8 cellular contexts compared by ENCODE assay signal in the genomic region with DNA sequence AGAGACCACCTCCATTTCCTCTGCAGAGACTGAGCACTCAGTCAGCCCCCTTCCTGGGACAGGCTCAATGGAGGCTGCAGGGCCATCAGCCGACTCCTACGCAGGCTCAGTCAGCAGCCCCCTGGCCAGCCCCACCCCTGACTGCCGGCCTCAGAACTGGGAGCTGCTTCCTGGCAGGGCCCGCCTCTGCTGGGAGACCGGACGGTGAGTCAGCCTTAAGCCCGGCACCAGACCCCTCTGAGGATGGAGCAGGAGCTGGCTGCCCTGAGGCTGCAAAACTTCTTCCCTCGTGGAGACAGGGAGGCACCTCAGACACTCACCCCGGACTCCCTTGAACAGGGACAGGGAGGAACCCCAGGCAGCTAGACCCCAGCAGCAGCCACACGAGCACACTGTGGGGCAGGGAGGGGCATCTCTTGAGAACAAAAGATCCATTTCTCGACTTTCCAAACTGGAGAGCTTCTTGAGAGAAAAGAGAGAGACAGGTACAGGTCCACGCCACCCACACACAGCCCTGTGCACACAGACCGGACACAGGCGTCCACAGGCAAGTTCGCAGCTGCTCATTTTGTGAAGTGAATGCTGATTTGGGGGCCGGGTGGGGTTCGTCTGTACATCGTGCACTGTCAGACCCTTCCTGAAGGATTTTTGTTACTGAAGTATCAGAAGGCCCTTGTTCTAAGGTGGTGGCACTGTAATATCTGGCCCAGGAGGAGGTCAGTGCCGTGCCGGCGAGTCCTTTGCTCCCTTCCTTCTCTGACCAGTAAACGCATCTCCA. TPM values are rescaled to one million over a fixed set of nuclear protein-coding genes. Genes with fewer than 3 reads are reported as not detected.
DNase-seq lines count a peak whose midpoint lies in the region; ATAC-seq and TF ChIP-seq lines count a peak whose summit lies in the region.

No MANE protein-coding gene starts in this region.

- TF ChIP-seq CTCF in HFF-Myc (IDR thresholded peaks at IDR 0.05; ENCODE audit: low read depth, low read length, missing control alignments): no peak
- TF ChIP-seq CTCF in epithelial cell of proximal tubule (conservative IDR thresholded peaks at IDR 0.05; ENCODE audit: low read depth, low read length): no peak
- peak in 1 of 4 experiments; percentile 2 for TF ChIP-seq CTCF in uterus (IDR thresholded peaks at IDR 0.05)

- ATAC-seq in HG03196 (IDR thresholded peaks at IDR 0.05; ENCODE audit: unreplicated experiment): no peak

- peak in 1 of 2 donors; percentile 32 for TF ChIP-seq POLR2A in uterus (IDR thresholded peaks at IDR 0.05)

- DNase-seq in AG20443 (ENCODE audit: low spot score) (peak; percentile 92), HFF-Myc (ENCODE audit: extremely low read depth, low read depth) (peak; percentile 82), SW480 (ENCODE audit: low spot score) (peak; percentile 90), epithelial cell of proximal tubule (ENCODE audit: low read depth) (peak; percentile 33), uterus (peak; percentile 67 to 75), NCI-H1105 (lab: John Stamatoyannopoulos, UW) (no peak)

- H3K27ac ChIP-seq in uterus: peak overlapping the region; percentile 59 to 80

- H3K36me3 ChIP-seq in mucosa of stomach (ENCODE audit: control insufficient read depth, insufficient read depth, low read length): no peaks in the 10 kb centered on the region
- no peaks in the 10 kb centered on the region for H3K36me3 ChIP-seq in uterus

- H3K4me1 ChIP-seq in mucosa of stomach (ENCODE audit: control insufficient read depth, insufficient read depth, low read length) (peaks cover 51% of the 10 kb centered on the region), uterus (peaks cover 3 to 46% of the 10 kb centered on the region in 2 donors)

- H3K4me3 ChIP-seq in HFF-Myc (replicated peaks; ENCODE audit: low read depth, low read length) (peak overlapping the region; percentile 77), epithelial cell of proximal tubule (ENCODE audit: low read depth, low read length) (peak overlapping the region; percentile 74), mucosa of stomach (ENCODE audit: low read length) (no peak overlapping the region), uterus (peak overlapping the region in 1 of 2 donors; percentile 47)

- H3K27me3 ChIP-seq in mucosa of stomach (ENCODE audit: control insufficient read depth, insufficient read depth, low read length) (peaks cover 71% of the 10 kb centered on the region), uterus (peaks cover 0 to 20% of the 10 kb centered on the region in 2 donors)

- peak overlapping the region; percentile 22 for H3K9ac ChIP-seq in mucosa of stomach (ENCODE audit: low read length)

- intact Hi-C loops in uterus (cut with DNase I; ENCODE audit: low total_unique reads): no loop called here

- H3K9me3 ChIP-seq in mucosa of stomach (ENCODE audit: control insufficient read depth, low read length) (no peaks in the 10 kb centered on the region), uterus (no peaks in the 10 kb centered on the region)

RNA-seq across cellular contexts. Expression of gene TUBB3, which starts 1.3 kb away (rescaled TPM):
- total RNA-seq in epithelial cell of proximal tubule (833 and 996 TPM in 2 replicates), uterus (10 to 100 TPM in 1 of 4 donors, under 1 TPM in 1, not detected in 2; 0.88 to 28.6 TPM)

RNA-seq across cellular contexts. Expression of gene MC1R, which starts 3.2 kb away (rescaled TPM):
- 2.5 and 3.5 TPM in 2 replicates for total RNA-seq in epithelial cell of proximal tubule
- 1 to 10 TPM in 3 of 4 donors, under 1 TPM in 1; 0.77 to 6.2 (median 5.4) TPM for total RNA-seq in uterus

RNA-seq across cellular contexts. Expression of gene DEF8, which starts 26.7 kb away (rescaled TPM):
- total RNA-seq in epithelial cell of proximal tubule: 113 and 125 TPM in 2 replicates
- total RNA-seq in uterus: 10 to 100 TPM; 29.4 to 96.3 (median 57.2) TPM

RNA-seq across cellular contexts. Expression of gene TCF25, which starts 48.5 kb away (rescaled TPM):
- 118 and 192 TPM in 2 replicates for total RNA-seq in epithelial cell of proximal tubule
- 100 to 1,000 TPM in 2 of 4 donors, 10 to 100 TPM in 2; 60.3 to 221 (median 126) TPM for total RNA-seq in uterus

Comparison
In these comparisons a context has a peak if more than half of its experiments do, and no peak if none do; other contexts are left out.
1. RNA of gene TUBB3, which starts 1.3 kb away (total RNA-seq): 833 to 996 TPM in epithelial cell of proximal tubule; 0.88 to 28.6 TPM in uterus; every median in the first group is over 10 times any median in the second.